ENCODE assay signal across 18 cellular contexts in the genomic region with DNA sequence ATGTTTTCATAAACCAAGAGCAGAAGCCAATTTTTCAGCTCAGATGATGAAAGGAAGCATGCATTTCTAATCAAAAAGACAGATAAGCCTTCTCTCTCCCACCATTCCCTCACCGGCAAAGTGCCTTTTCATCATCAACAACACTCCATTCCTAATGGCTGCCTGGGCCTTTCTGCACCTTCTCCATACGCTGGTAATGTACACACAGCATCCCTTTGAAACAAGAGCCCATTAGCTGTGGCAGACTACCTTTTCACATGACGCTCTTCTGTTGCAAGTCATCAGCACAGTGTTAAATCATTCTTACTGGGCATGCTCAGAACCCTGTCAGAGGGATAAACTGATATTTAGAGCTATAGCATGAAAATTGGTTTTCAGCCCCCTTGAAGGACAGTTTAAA.
"Had no signal": no experiment of that assay in that cellular context is flagged by ENCODE, and none has a peak within 500 bp of the region (broad histone marks: within the 10 kb centered on the region; RNA-seq: fewer than 3 reads in every experiment).

No MANE protein-coding gene starts in this region.

- H3K4me1 Mint-ChIP-seq: natural killer cell; neural progenitor cell; stimulated activated naive B cell treated with anti-CD40 and anti-IgM and Interleukin-4, amounts not matched to agents 10 μg/mL and 1 μg/mL and 100 μg/mL, for 72 hours; stimulated activated naive CD8-positive, alpha-beta T cell treated with anti-CD3 and anti-CD28 coated beads, Interleukin-15, amount 100 ng/mL, for 72 hours had no signal

- H3K9me3 ChIP-seq: heart left ventricle, mucosa of descending colon, ovary, right atrium auricular region, sigmoid colon, testis had no signal

- H3K36me3 ChIP-seq: heart left ventricle, neural progenitor cell, ovary, right atrium auricular region, sigmoid colon had no signal

- H3K4me3 Mint-ChIP-seq: natural killer cell; neural progenitor cell; stimulated activated naive B cell treated with anti-CD40 and anti-IgM and Interleukin-4, amounts not matched to agents 10 μg/mL and 1 μg/mL and 100 μg/mL, for 72 hours; stimulated activated naive CD8-positive, alpha-beta T cell treated with anti-CD3 and anti-CD28 coated beads, Interleukin-15, amount 100 ng/mL, for 72 hours had no signal

- H3K36me3 Mint-ChIP-seq: natural killer cell; neural progenitor cell; stimulated activated naive B cell treated with anti-CD40 and anti-IgM and Interleukin-4, amounts not matched to agents 10 μg/mL and 1 μg/mL and 100 μg/mL, for 72 hours had no signal

- H3K9ac ChIP-seq: neural progenitor cell had no signal

- H3K27me3 Mint-ChIP-seq: stimulated activated naive B cell treated with anti-CD40 and anti-IgM and Interleukin-4, amounts not matched to agents 10 μg/mL and 1 μg/mL and 100 μg/mL, for 72 hours; stimulated activated naive CD8-positive, alpha-beta T cell treated with anti-CD3 and anti-CD28 coated beads, Interleukin-15, amount 100 ng/mL, for 72 hours had no signal

- DNase-seq: effector memory CD4-positive, alpha-beta T cell; heart left ventricle; hippocampal formation; left colon; mucosa of descending colon; natural killer cell; nucleus accumbens; ovary; sigmoid colon; stimulated activated CD4-positive, alpha-beta T cell treated with anti-CD3 and anti-CD28 coated beads, Interleukin-2, amount 100 ng/mL, for 24 hours; stimulated activated CD4-positive, alpha-beta T cell treated with anti-CD3 and anti-CD28 coated beads, Interleukin-4, amount 100 ng/mL, for 4 hours; stimulated activated naive B cell treated with anti-CD40 and anti-IgM and Interleukin-4, amounts not matched to agents 10 μg/mL and 1 μg/mL and 100 μg/mL, for 72 hours; stimulated activated naive CD8-positive, alpha-beta T cell treated with anti-CD3 and anti-CD28 coated beads, Interleukin-15, amount 100 ng/mL, for 72 hours; testis; trophoblast cell had no signal

- H3K27me3 ChIP-seq: heart left ventricle, neural progenitor cell, ovary, right atrium auricular region, sigmoid colon, testis had no signal

- H3K4me3 ChIP-seq: heart left ventricle, mucosa of descending colon, neural progenitor cell, ovary, right atrium auricular region, sigmoid colon, skin epidermis, testis had no signal

- H3K4me2 ChIP-seq: neural progenitor cell had no signal

- H3K27ac Mint-ChIP-seq: natural killer cell; neural progenitor cell; stimulated activated naive B cell treated with anti-CD40 and anti-IgM and Interleukin-4, amounts not matched to agents 10 μg/mL and 1 μg/mL and 100 μg/mL, for 72 hours; stimulated activated naive CD8-positive, alpha-beta T cell treated with anti-CD3 and anti-CD28 coated beads, Interleukin-15, amount 100 ng/mL, for 72 hours had no signal

- H3K9me3 Mint-ChIP-seq: natural killer cell; neural progenitor cell; stimulated activated naive CD8-positive, alpha-beta T cell treated with anti-CD3 and anti-CD28 coated beads, Interleukin-15, amount 100 ng/mL, for 72 hours had no signal

- H2AFZ ChIP-seq: neural progenitor cell had no signal

- H3K27ac ChIP-seq: heart left ventricle, neural progenitor cell, ovary, right atrium auricular region, skin epidermis, testis had no signal

- H3K4me1 ChIP-seq: heart left ventricle, neural progenitor cell, right atrium auricular region, testis had no signal
